Comparison of ENCODE assay signal across 20 cellular contexts in the genomic region with DNA sequence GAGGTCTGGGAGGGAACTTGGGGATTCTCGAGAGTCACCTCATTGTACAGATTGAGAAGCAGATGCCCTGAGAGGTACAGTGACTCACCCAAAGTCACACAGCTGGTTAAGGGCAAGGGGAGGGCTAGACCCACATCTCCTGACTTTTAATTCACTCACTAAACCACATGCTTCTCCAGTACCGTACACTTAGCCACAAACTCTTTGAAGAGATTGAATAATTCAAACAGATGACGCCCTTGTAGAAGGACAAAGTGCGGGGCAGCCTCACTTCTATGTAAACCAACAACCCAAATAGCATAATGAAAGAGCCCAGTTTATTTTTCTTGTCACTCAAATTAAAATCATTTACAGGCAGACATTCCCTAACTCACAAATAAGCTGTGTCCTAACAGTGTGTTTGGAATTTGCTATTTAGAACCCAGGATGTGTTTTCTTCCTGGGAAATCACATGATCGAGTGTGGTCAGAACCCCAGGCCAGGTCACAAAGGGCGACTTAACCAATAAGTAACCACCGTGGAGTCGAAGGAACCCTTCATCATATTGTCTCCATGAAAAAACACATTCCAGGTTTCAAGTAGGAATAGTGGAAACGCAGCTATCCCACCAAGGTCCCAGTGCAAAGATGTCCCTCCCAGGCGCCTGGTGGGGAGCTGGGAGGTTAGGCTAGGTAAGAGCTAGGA. TPM values are rescaled to one million over a fixed set of nuclear protein-coding genes. Genes with fewer than 3 reads are reported as not detected.
DNase-seq lines count a peak whose midpoint lies in the region; ATAC-seq, FAIRE-seq and TF ChIP-seq lines count a peak whose summit lies in the region.
"Had no signal": no experiment of that assay in that cellular context is flagged by ENCODE, and none has a peak within 500 bp of the region (broad histone marks: within the 10 kb centered on the region; RNA-seq: fewer than 3 reads in every experiment).

No MANE protein-coding gene starts in this region.

- TF ChIP-seq CTCF in activated CD8-positive, alpha-beta T cell treated with anti-CD3 and anti-CD28 coated beads for 36 hours (IDR thresholded peaks at IDR 0.05) = no peak
- TF ChIP-seq CTCF in kidney (IDR thresholded peaks at IDR 0.05; ENCODE audit: borderline replicate concordance, extremely low read depth, insufficient read depth) = no peak

- FAIRE-seq in kidney (lab: Jason Lieb, UNC) = peak; percentile 72
- FAIRE-seq: endometrium had no signal

- H3K27ac ChIP-seq in kidney (ENCODE audit: low read depth in 2 of 2, low read length in 2 of 2) = peak overlapping the region; percentile 32 to 82
- H3K27ac ChIP-seq in caudate nucleus (ENCODE audit: low read depth, low read length) = no peak overlapping the region
- H3K27ac ChIP-seq: ascending aorta; BLaER1 treated with 17β-estradiol and CSF1 and Interleukin-3, amounts not matched to agents 10 nM and 100 nM; colonic mucosa; suprapubic skin had no signal

- peak overlapping the region in 1 of 2 donors; percentile 43 for H3K9ac ChIP-seq in kidney (ENCODE audit: low read length in 2 of 2)
- H3K9ac ChIP-seq: BLaER1 treated with 17β-estradiol and CSF1 and Interleukin-3, amounts not matched to agents 10 nM and 100 nM had no signal

- CTCF ChIA-PET in activated CD8-positive, alpha-beta T cell treated with anti-CD3 and anti-CD28 coated beads for 36 hours (lab: Charles Lee) = interaction anchor here (0.6 to 1.6 kb wide), 3 partner anchors 20 to 451 kb away, joined by 3 read pairs; no protein-coding TSS in a partner anchor
- CTCF ChIA-PET in activated CD8-positive, alpha-beta T cell treated with anti-CD3 and anti-CD28 coated beads, Interleukin-2, amount 10 ng/mL, durations not matched to agents 7 days and 5 days (lab: Charles Lee) = no interaction called here

- peak; percentile 85 for ATAC-seq in activated CD8-positive, alpha-beta T cell treated with anti-CD3 and anti-CD28 coated beads for 36 hours
- no peak for ATAC-seq in activated CD8-positive, alpha-beta T cell treated with anti-CD3 and anti-CD28 coated beads, Interleukin-2, amount 10 ng/mL, durations not matched to agents 7 days and 5 days
- peak; percentile 79 for ATAC-seq in stimulated activated effector memory CD8-positive, alpha-beta T cell treated with anti-CD3 and anti-CD28 coated beads, Interleukin-12 subunit alpha, Interleukin-12 subunit beta, amount 100 ng/mL, for 72 hours

- intact Hi-C loops in activated CD8-positive, alpha-beta T cell treated with anti-CD3 and anti-CD28 coated beads for 36 hours (cut with micrococcal nuclease) = no loop called here
- intact Hi-C loops in kidney (cut with DNase I) (no loop called here), cardiac septum (cut with DNase I) (no loop called here)

- POLR2A ChIA-PET in activated CD8-positive, alpha-beta T cell treated with anti-CD3 and anti-CD28 coated beads for 36 hours (lab: Charles Lee) = no interaction called here
- POLR2A ChIA-PET in activated CD8-positive, alpha-beta T cell treated with anti-CD3 and anti-CD28 coated beads, Interleukin-2, amount 10 ng/mL, durations not matched to agents 7 days and 5 days (lab: Charles Lee) = no interaction called here

- H3K27me3 Mint-ChIP-seq in activated CD8-positive, alpha-beta T cell treated with anti-CD3 and anti-CD28 coated beads for 36 hours = no peaks in the 10 kb centered on the region
- peaks cover 2% of the 10 kb centered on the region for H3K27me3 Mint-ChIP-seq in activated CD8-positive, alpha-beta T cell treated with anti-CD3 and anti-CD28 coated beads, Interleukin-2, amount 10 ng/mL, durations not matched to agents 7 days and 5 days (ENCODE audit: low read depth)

- no peak overlapping the region for H3K27ac Mint-ChIP-seq in activated CD8-positive, alpha-beta T cell treated with anti-CD3 and anti-CD28 coated beads for 36 hours
- H3K27ac Mint-ChIP-seq in activated CD8-positive, alpha-beta T cell treated with anti-CD3 and anti-CD28 coated beads, Interleukin-2, amount 10 ng/mL, durations not matched to agents 7 days and 5 days = no peak overlapping the region
- no peak overlapping the region for H3K27ac Mint-ChIP-seq in stimulated activated effector memory CD8-positive, alpha-beta T cell treated with anti-CD3 and anti-CD28 coated beads, Interleukin-12 subunit alpha, Interleukin-12 subunit beta, amount 100 ng/mL, for 72 hours
- H3K27ac Mint-ChIP-seq: IgD-negative memory B cell had no signal

- H3K4me1 Mint-ChIP-seq in activated CD8-positive, alpha-beta T cell treated with anti-CD3 and anti-CD28 coated beads for 36 hours (ENCODE audit: low read depth) = peaks cover 5% of the 10 kb centered on the region
- H3K4me1 Mint-ChIP-seq in activated CD8-positive, alpha-beta T cell treated with anti-CD3 and anti-CD28 coated beads, Interleukin-2, amount 10 ng/mL, durations not matched to agents 7 days and 5 days (ENCODE audit: low read depth) = peaks cover 10% of the 10 kb centered on the region
- H3K4me1 Mint-ChIP-seq in stimulated activated effector memory CD8-positive, alpha-beta T cell treated with anti-CD3 and anti-CD28 coated beads, Interleukin-12 subunit alpha, Interleukin-12 subunit beta, amount 100 ng/mL, for 72 hours = peaks cover 24% of the 10 kb centered on the region
- H3K4me1 Mint-ChIP-seq: IgD-negative memory B cell had no signal

- no peak overlapping the region for H3K4me3 ChIP-seq in kidney (ENCODE audit: low read length in 2 of 2)
- H3K4me3 ChIP-seq: ascending aorta; BLaER1 treated with 17β-estradiol and CSF1 and Interleukin-3, amounts not matched to agents 10 nM and 100 nM; colonic mucosa; suprapubic skin had no signal

- peaks cover 3 to 28% of the 10 kb centered on the region in 2 donors for H3K4me1 ChIP-seq in kidney (ENCODE audit: control insufficient read depth in 1 of 2, insufficient read depth in 1 of 2, low read depth in 1 of 2, low read length in 2 of 2)
- H3K4me1 ChIP-seq: ascending aorta, colonic mucosa, suprapubic skin had no signal

- no peaks in the 10 kb centered on the region for H3K9me3 Mint-ChIP-seq in activated CD8-positive, alpha-beta T cell treated with anti-CD3 and anti-CD28 coated beads for 36 hours
- no peaks in the 10 kb centered on the region for H3K9me3 Mint-ChIP-seq in activated CD8-positive, alpha-beta T cell treated with anti-CD3 and anti-CD28 coated beads, Interleukin-2, amount 10 ng/mL, durations not matched to agents 7 days and 5 days (ENCODE audit: insufficient read depth)
- no peaks in the 10 kb centered on the region for H3K9me3 Mint-ChIP-seq in stimulated activated effector memory CD8-positive, alpha-beta T cell treated with anti-CD3 and anti-CD28 coated beads, Interleukin-12 subunit alpha, Interleukin-12 subunit beta, amount 100 ng/mL, for 72 hours
- H3K9me3 Mint-ChIP-seq: IgD-negative memory B cell had no signal

- no peaks in the 10 kb centered on the region for H3K36me3 ChIP-seq in kidney (ENCODE audit: control insufficient read depth in 1 of 2, insufficient read depth in 2 of 2, low read length in 2 of 2)
- H3K36me3 ChIP-seq: ascending aorta; BLaER1 treated with 17β-estradiol and CSF1 and Interleukin-3, amounts not matched to agents 10 nM and 100 nM; colonic mucosa; suprapubic skin had no signal

- H3K4me3 Mint-ChIP-seq in activated CD8-positive, alpha-beta T cell treated with anti-CD3 and anti-CD28 coated beads for 36 hours = no peak overlapping the region
- H3K4me3 Mint-ChIP-seq in activated CD8-positive, alpha-beta T cell treated with anti-CD3 and anti-CD28 coated beads, Interleukin-2, amount 10 ng/mL, durations not matched to agents 7 days and 5 days = no peak overlapping the region
- H3K4me3 Mint-ChIP-seq in stimulated activated effector memory CD8-positive, alpha-beta T cell treated with anti-CD3 and anti-CD28 coated beads, Interleukin-12 subunit alpha, Interleukin-12 subunit beta, amount 100 ng/mL, for 72 hours = no peak overlapping the region
- H3K4me3 Mint-ChIP-seq: IgD-negative memory B cell, neural crest cell had no signal

- no peaks in the 10 kb centered on the region for H3K9me3 ChIP-seq in kidney (ENCODE audit: control insufficient read depth in 1 of 2, low read length in 2 of 2)
- H3K9me3 ChIP-seq: ascending aorta; BLaER1 treated with 17β-estradiol and CSF1 and Interleukin-3, amounts not matched to agents 10 nM and 100 nM; colonic mucosa; suprapubic skin had no signal

- DNase-seq in activated CD8-positive, alpha-beta T cell treated with anti-CD3 and anti-CD28 coated beads for 36 hours = peak; percentile 37
- DNase-seq in activated CD8-positive, alpha-beta T cell treated with anti-CD3 and anti-CD28 coated beads, Interleukin-2, amount 10 ng/mL, durations not matched to agents 7 days and 5 days = no peak
- DNase-seq in SW480 (ENCODE audit: low spot score) (peak; percentile 35), kidney (no peak), inferior parietal cortex (ENCODE audit: extremely low spot score) (no peak), caudate nucleus (lab: John Stamatoyannopoulos, UW) (no peak), cardiac septum (ENCODE audit: low spot score) (no peak)
- no peak for DNase-seq in stimulated activated effector memory CD8-positive, alpha-beta T cell treated with anti-CD3 and anti-CD28 coated beads, Interleukin-12 subunit alpha, Interleukin-12 subunit beta, amount 100 ng/mL, for 72 hours (ENCODE audit: low spot score in 2 of 2)
- DNase-seq: activated gamma-delta T cell, colonic mucosa, H7, left cardiac atrium, Right ventricle myocardium superior, T-helper 1 cell had no signal

- H3K36me3 Mint-ChIP-seq in activated CD8-positive, alpha-beta T cell treated with anti-CD3 and anti-CD28 coated beads for 36 hours (ENCODE audit: low read depth) = no peaks in the 10 kb centered on the region
- no peaks in the 10 kb centered on the region for H3K36me3 Mint-ChIP-seq in activated CD8-positive, alpha-beta T cell treated with anti-CD3 and anti-CD28 coated beads, Interleukin-2, amount 10 ng/mL, durations not matched to agents 7 days and 5 days (ENCODE audit: low read depth)
- no peaks in the 10 kb centered on the region for H3K36me3 Mint-ChIP-seq in stimulated activated effector memory CD8-positive, alpha-beta T cell treated with anti-CD3 and anti-CD28 coated beads, Interleukin-12 subunit alpha, Interleukin-12 subunit beta, amount 100 ng/mL, for 72 hours

RNA-seq across cellular contexts. Expression of gene PTPN4, which starts 35.8 kb away (rescaled TPM):
- 10 to 100 TPM; 34.4 to 40.2 TPM for total RNA-seq in activated CD8-positive, alpha-beta T cell treated with anti-CD3 and anti-CD28 coated beads for 36 hours
- 10 to 100 TPM; 89.1 to 91.3 TPM for total RNA-seq in activated CD8-positive, alpha-beta T cell treated with anti-CD3 and anti-CD28 coated beads, Interleukin-2, amount 10 ng/mL, durations not matched to agents 7 days and 5 days
- total RNA-seq in kidney (46.4 TPM), cardiac septum (35.7 TPM)
- 7.4 TPM for polyA plus RNA-seq in kidney (ENCODE audit: insufficient read depth, low read depth, low replicate concordance)

RNA-seq across cellular contexts. Expression of gene TMEM177, which starts 44.9 kb away (rescaled TPM):
- total RNA-seq in activated CD8-positive, alpha-beta T cell treated with anti-CD3 and anti-CD28 coated beads for 36 hours = 10 to 100 TPM; 13.1 to 14.6 TPM
- total RNA-seq in activated CD8-positive, alpha-beta T cell treated with anti-CD3 and anti-CD28 coated beads, Interleukin-2, amount 10 ng/mL, durations not matched to agents 7 days and 5 days = 10 to 100 TPM in 1 of 2 experiments, 1 to 10 TPM in 1; 9.1 to 10.4 TPM
- total RNA-seq in kidney = 13.3 TPM
- polyA plus RNA-seq in kidney (ENCODE audit: insufficient read depth, low read depth, low replicate concordance) = 31.5 TPM
- 6.9 TPM for total RNA-seq in cardiac septum
- total RNA-seq: ascending aorta had no signal

Comparison
In these comparisons a context has a peak if more than half of its experiments do, and no peak if none do; other contexts are left out.
1. DNase-seq: peak in activated CD8-positive, alpha-beta T cell treated with anti-CD3 and anti-CD28 coated beads for 36 hours (single experiment) and SW480 (single experiment); none in activated CD8-positive, alpha-beta T cell treated with anti-CD3 and anti-CD28 coated beads, Interleukin-2, amount 10 ng/mL, durations not matched to agents 7 days and 5 days (single experiment), kidney (single experiment), stimulated activated effector memory CD8-positive, alpha-beta T cell treated with anti-CD3 and anti-CD28 coated beads, Interleukin-12 subunit alpha, Interleukin-12 subunit beta, amount 100 ng/mL, for 72 hours (0 of 2), inferior parietal cortex (single experiment), caudate nucleus (0 of 61) and cardiac septum (single experiment).